Comparison of ENCODE assay signal across 22 cellular contexts in the genomic region with DNA sequence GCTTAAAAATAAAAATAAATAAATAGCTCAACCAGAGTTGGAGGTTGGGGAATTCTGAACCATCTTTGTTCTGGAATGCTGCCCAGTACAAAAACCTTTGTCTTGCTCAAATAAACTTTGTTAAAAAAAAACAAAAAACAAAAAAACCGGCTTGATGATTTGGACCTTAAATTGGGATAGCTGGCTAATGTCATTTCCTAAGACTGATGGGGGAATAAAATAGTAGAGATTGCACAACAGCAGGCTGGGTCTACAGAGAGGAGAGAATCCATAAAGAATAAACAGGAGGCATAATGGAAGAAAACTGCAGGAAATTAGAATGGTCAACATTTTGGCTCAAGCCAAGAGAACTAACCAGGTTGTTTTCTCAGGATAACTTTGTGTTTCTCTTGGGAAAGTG.
DNase-seq lines count a peak whose midpoint lies in the region; ATAC-seq, FAIRE-seq and TF ChIP-seq lines count a peak whose summit lies in the region.
"Had no signal": no experiment of that assay in that cellular context is flagged by ENCODE, and none has a peak within 500 bp of the region (broad histone marks: within the 10 kb centered on the region; RNA-seq: fewer than 3 reads in every experiment).

No MANE protein-coding gene starts in this region.

- no peak for TF ChIP-seq POLR2A in heart left ventricle (IDR thresholded peaks at IDR 0.05)
- TF ChIP-seq POLR2A in endothelial cell of umbilical vein (IDR thresholded peaks at IDR 0.05; ENCODE audit: low read depth, low read length), result no peak
- no peak for TF ChIP-seq POLR2A in GM12892 (IDR thresholded peaks at IDR 0.05; ENCODE audit: low read depth, low read length)
- TF ChIP-seq POLR2A in H54 (IDR thresholded peaks at IDR 0.05; ENCODE audit: low read depth, low read length), result no peak

- peak; percentile 71 for ATAC-seq in Right ventricle myocardium inferior
- no peak for ATAC-seq in heart left ventricle
- ATAC-seq in thoracic aorta (ENCODE audit: insufficient number of reproducible peaks, low FRiP score, low read depth), result no peak

- DNase-seq in Right ventricle myocardium inferior (ENCODE audit: missing footprints) (no peak), heart left ventricle (no peak), ascending aorta (ENCODE audit: low spot score in 2 of 2) (no peak), endothelial cell of umbilical vein (ENCODE audit: low read depth, low spot score) (peak; percentile 37), thoracic aorta (ENCODE audit: low spot score) (no peak), GM12892 (ENCODE audit: insufficient read length) (no peak), H54 (ENCODE audit: insufficient read length, low spot score) (no peak), retina (no peak)
- DNase-seq: ACHN; Caco-2; CD4-positive, alpha-beta memory T cell; DMS 273 treated with DMSO at 0.1 percent for 48 hours; DMS79 treated with DMSO at 0.1 percent for 48 hours; KBM-7; NCI-H1105 treated with DMSO at 0.1 percent for 48 hours; NCI-H2081; NCI-H446; NCI-H526; Peyer's patch had no signal

- TF ChIP-seq CTCF in heart left ventricle (IDR thresholded peaks at IDR 0.05) (no peak), ascending aorta (IDR thresholded peaks at IDR 0.05) (no peak), endothelial cell of umbilical vein (IDR thresholded peaks at IDR 0.05; ENCODE audit: extremely low read depth in 1 of 2, insufficient read depth in 1 of 2, low read depth in 1 of 2, low read length in 2 of 2) (no peak), thoracic aorta (IDR thresholded peaks at IDR 0.05) (no peak)

- H2AFZ ChIP-seq in endothelial cell of umbilical vein (ENCODE audit: low read depth, low read length), result no peak overlapping the region

- no peak for FAIRE-seq in endothelial cell of umbilical vein (lab: Jason Lieb, UNC)
- no peak for FAIRE-seq in GM12892 (lab: Jason Lieb, UNC)
- no peak for FAIRE-seq in H54 (lab: Jason Lieb, UNC)

- no peak overlapping the region for H3K4me2 ChIP-seq in endothelial cell of umbilical vein (ENCODE audit: insufficient read depth, low read length)
- H3K4me2 ChIP-seq: BLaER1 treated with 17β-estradiol and CSF1 and Interleukin-3, amounts not matched to agents 10 nM and 100 nM had no signal

- no peaks in the 10 kb centered on the region for H4K20me1 ChIP-seq in endothelial cell of umbilical vein (replicated peaks; ENCODE audit: control insufficient read depth, extremely low read depth, insufficient read depth, low read length)
- H4K20me1 ChIP-seq: BLaER1 treated with 17β-estradiol and CSF1 and Interleukin-3, amounts not matched to agents 10 nM and 100 nM had no signal

- POLR2A ChIA-PET in endothelial cell of umbilical vein (lab: Charles Lee), result no interaction called here

- H3K4me1 ChIP-seq in heart left ventricle (peaks cover 0 to 4% (median 0%) of the 10 kb centered on the region in 12 donors), ascending aorta (peaks cover 2 to 18% of the 10 kb centered on the region in 2 donors), endothelial cell of umbilical vein (ENCODE audit: control insufficient read depth, extremely low read depth, insufficient read depth, low read length) (no peaks in the 10 kb centered on the region), thoracic aorta (ENCODE audit: control insufficient read depth in 1 of 2, low read depth in 2 of 2) (peaks cover 4 to 50% of the 10 kb centered on the region in 2 donors)
- H3K4me1 ChIP-seq: BLaER1 treated with 17β-estradiol and CSF1 and Interleukin-3, amounts not matched to agents 10 nM and 100 nM; Caco-2; HAP-1; Peyer's patch had no signal

- H3K36me3 ChIP-seq in heart left ventricle (no peaks in the 10 kb centered on the region), ascending aorta (no peaks in the 10 kb centered on the region), endothelial cell of umbilical vein (ENCODE audit: control insufficient read depth in 2 of 2, extremely low read depth in 1 of 2, insufficient read depth in 2 of 2, low read length in 2 of 2) (no peaks in the 10 kb centered on the region), thoracic aorta (peaks cover 4% of the 10 kb centered on the region)
- H3K36me3 ChIP-seq: BLaER1 treated with 17β-estradiol and CSF1 and Interleukin-3, amounts not matched to agents 10 nM and 100 nM; HAP-1; Peyer's patch had no signal

- no peaks in the 10 kb centered on the region for H3K9me1 ChIP-seq in endothelial cell of umbilical vein (replicated peaks; ENCODE audit: control insufficient read depth, extremely low read depth, insufficient read depth, low read length)

- H3K4me3 ChIP-seq in heart left ventricle (no peak overlapping the region), ascending aorta (no peak overlapping the region), endothelial cell of umbilical vein (replicated peaks in 1 of 3; ENCODE audit: insufficient read depth in 1 of 3, low read depth in 1 of 3, low read length in 3 of 3) (no peak overlapping the region), thoracic aorta (no peak overlapping the region)
- H3K4me3 ChIP-seq: BLaER1 treated with 17β-estradiol and CSF1 and Interleukin-3, amounts not matched to agents 10 nM and 100 nM; HAP-1; Peyer's patch had no signal

- H3K27ac ChIP-seq in heart left ventricle (peak overlapping the region in 2 of 12 donors; percentile 4 to 25), ascending aorta (peak overlapping the region; percentile 30 to 50), endothelial cell of umbilical vein (ENCODE audit: insufficient read depth, low read depth, low read length) (no peak overlapping the region), thoracic aorta (peak overlapping the region; percentile 29 to 52)
- H3K27ac ChIP-seq: 22Rv1; BLaER1 treated with 17β-estradiol and CSF1 and Interleukin-3, amounts not matched to agents 10 nM and 100 nM; Peyer's patch had no signal

- no TSS peak for BruUV-seq in endothelial cell of umbilical vein (replicated peaks; lab: Mats Ljungman, UMichigan)

- CTCF ChIA-PET in endothelial cell of umbilical vein (lab: Charles Lee), result no interaction called here

- peaks cover 0 to 11% (median 0%) of the 10 kb centered on the region in 12 donors for H3K9me3 ChIP-seq in heart left ventricle
- no peaks in the 10 kb centered on the region for H3K9me3 ChIP-seq in ascending aorta
- H3K9me3 ChIP-seq in endothelial cell of umbilical vein (replicated peaks; ENCODE audit: control insufficient read depth, insufficient read depth, low read length), result no peaks in the 10 kb centered on the region
- H3K9me3 ChIP-seq in thoracic aorta, result no peaks in the 10 kb centered on the region
- H3K9me3 ChIP-seq: HAP-1, Peyer's patch had no signal

- 46 to 54% (median 52%) methylated on average over 1 of the region's 1 CpG for WGBS in heart left ventricle, 4 donors

- dilution Hi-C loops in endothelial cell of umbilical vein (cut with MboI; ENCODE audit: extremely low pct_ligation_motif_present, low sequenced_read_pairs), result no loop called here

- intact Hi-C loops in Right ventricle myocardium inferior (cut with DNase I) (no loop called here), heart left ventricle (cut with DNase I) (no loop called here), ascending aorta (cut with DNase I) (no loop called here), endothelial cell of umbilical vein (cut with micrococcal nuclease) (no loop called here)

- no peak overlapping the region for H3K9ac ChIP-seq in endothelial cell of umbilical vein (replicated peaks; ENCODE audit: extremely low read depth, insufficient read depth, low read length)
- H3K9ac ChIP-seq: BLaER1 treated with 17β-estradiol and CSF1 and Interleukin-3, amounts not matched to agents 10 nM and 100 nM had no signal

- H3K27me3 ChIP-seq in heart left ventricle, result no peaks in the 10 kb centered on the region
- H3K27me3 ChIP-seq in ascending aorta, result no peaks in the 10 kb centered on the region
- no peaks in the 10 kb centered on the region for H3K27me3 ChIP-seq in endothelial cell of umbilical vein (ENCODE audit: control insufficient read depth in 2 of 2, insufficient read depth in 2 of 2, low read length in 2 of 2)
- no peaks in the 10 kb centered on the region for H3K27me3 ChIP-seq in thoracic aorta (replicated peaks; ENCODE audit: insufficient read depth)
- H3K27me3 ChIP-seq: BLaER1 treated with 17β-estradiol and CSF1 and Interleukin-3, amounts not matched to agents 10 nM and 100 nM; Peyer's patch had no signal

- no peaks in the 10 kb centered on the region for H3K79me2 ChIP-seq in endothelial cell of umbilical vein (ENCODE audit: control insufficient read depth, insufficient read depth, low read length)

TF ChIP-seq in endothelial cell of umbilical vein, 7 proteins besides CTCF, POLR2A, EP300 and RAD21:
- TF ChIP-seq EZH2 (IDR thresholded peaks at IDR 0.05; ENCODE audit: borderline replicate concordance, low read depth, low read length, severe bottlenecking), result no peak
- no peak for TF ChIP-seq JUN (IDR thresholded peaks at IDR 0.05; ENCODE audit: borderline replicate concordance, insufficient read depth, insufficient read length, low read depth)
- TF ChIP-seq, protein P1, sequence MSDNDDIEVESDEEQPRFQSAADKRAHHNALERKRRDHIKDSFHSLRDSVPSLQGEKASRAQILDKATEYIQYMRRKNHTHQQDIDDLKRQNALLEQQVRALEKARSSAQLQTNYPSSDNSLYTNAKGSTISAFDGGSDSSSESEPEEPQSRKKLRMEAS (IDR thresholded peaks at IDR 0.05; ENCODE audit: insufficient read depth, insufficient read length), result no peak
- no peak for TF ChIP-seq GATA2 (IDR thresholded peaks at IDR 0.05; ENCODE audit: insufficient read depth, insufficient read length, low read depth, low read length)
- TF ChIP-seq POLR2AphosphoS5 (IDR thresholded peaks at IDR 0.05; ENCODE audit: insufficient read depth, low read depth, low read length), result no peak
- TF ChIP-seq FOS (IDR thresholded peaks at IDR 0.05; ENCODE audit: borderline replicate concordance, insufficient read depth, low read length), result no peak
- no peak for TF ChIP-seq MYC (IDR thresholded peaks at IDR 0.05; ENCODE audit: low read depth, low read length)
